Comparison of ENCODE assay signal across 1 cellular context in genomic region chr3:128338536-128339400, GRCh38.
TF ChIP-seq lines count a peak whose summit lies in the region.

No MANE protein-coding gene starts in this region.

TF ChIP-seq in HEK293, 187 proteins besides CTCF, POLR2A, EP300 and RAD21 (continued from another document and continues in another):
- no peak for TF ChIP-seq HIC1 (tag by site-specific recombination; IDR thresholded peaks at IDR 0.05)
- TF ChIP-seq ZBTB1 (tag by site-specific recombination; IDR thresholded peaks at IDR 0.05) = no peak
- TF ChIP-seq HOXC10 (CRISPR knock-in tag; IDR thresholded peaks at IDR 0.05) = no peak
- no peak for TF ChIP-seq ZNF302 (tag by site-specific recombination; IDR thresholded peaks at IDR 0.05; ENCODE audit: low read depth)
- TF ChIP-seq, protein P1, sequence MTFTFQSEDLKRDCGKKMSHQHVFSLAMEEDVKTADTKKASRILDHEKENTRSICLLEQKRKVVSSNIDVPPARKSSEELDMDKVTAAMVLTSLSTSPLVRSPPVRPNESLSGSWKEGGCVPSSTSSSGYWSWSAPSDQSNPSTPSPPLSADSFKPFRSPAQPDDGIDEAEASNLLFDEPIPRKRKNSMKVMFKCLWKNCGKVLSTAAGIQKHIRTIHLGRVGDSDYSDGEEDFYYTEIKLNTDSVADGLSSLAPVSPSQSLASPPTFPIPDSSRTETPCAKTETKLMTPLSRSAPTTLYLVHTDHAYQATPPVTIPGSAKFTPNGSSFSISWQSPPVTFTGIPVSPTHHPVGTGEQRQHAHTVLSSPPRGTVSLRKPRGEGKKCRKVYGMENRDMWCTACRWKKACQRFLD (tag by site-specific recombination; IDR thresholded peaks at IDR 0.05) = no peak
- TF ChIP-seq, protein P2, sequence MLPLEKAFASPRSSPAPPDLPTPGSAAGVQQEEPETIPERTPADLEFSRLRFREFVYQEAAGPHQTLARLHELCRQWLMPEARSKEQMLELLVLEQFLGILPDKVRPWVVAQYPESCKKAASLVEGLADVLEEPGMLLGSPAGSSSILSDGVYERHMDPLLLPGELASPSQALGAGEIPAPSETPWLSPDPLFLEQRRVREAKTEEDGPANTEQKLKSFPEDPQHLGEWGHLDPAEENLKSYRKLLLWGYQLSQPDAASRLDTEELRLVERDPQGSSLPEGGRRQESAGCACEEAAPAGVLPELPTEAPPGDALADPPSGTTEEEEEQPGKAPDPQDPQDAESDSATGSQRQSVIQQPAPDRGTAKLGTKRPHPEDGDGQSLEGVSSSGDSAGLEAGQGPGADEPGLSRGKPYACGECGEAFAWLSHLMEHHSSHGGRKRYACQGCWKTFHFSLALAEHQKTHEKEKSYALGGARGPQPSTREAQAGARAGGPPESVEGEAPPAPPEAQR (tag by site-specific recombination; IDR thresholded peaks at IDR 0.05) = no peak
- TF ChIP-seq SP7 (tag by site-specific recombination; IDR thresholded peaks at IDR 0.05) = no peak
- TF ChIP-seq, protein P3, sequence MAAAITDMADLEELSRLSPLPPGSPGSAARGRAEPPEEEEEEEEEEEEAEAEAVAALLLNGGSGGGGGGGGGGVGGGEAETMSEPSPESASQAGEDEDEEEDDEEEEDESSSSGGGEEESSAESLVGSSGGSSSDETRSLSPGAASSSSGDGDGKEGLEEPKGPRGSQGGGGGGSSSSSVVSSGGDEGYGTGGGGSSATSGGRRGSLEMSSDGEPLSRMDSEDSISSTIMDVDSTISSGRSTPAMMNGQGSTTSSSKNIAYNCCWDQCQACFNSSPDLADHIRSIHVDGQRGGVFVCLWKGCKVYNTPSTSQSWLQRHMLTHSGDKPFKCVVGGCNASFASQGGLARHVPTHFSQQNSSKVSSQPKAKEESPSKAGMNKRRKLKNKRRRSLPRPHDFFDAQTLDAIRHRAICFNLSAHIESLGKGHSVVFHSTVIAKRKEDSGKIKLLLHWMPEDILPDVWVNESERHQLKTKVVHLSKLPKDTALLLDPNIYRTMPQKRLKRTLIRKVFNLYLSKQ (tag by site-specific recombination; IDR thresholded peaks at IDR 0.05; ENCODE audit: borderline replicate concordance) = no peak
- no peak for TF ChIP-seq ZNF114 (tag by site-specific recombination; IDR thresholded peaks at IDR 0.05)
- peak; percentile 40; the same call in 1 of the 2 replicates for TF ChIP-seq IKZF3 (tag by site-specific recombination; IDR thresholded peaks at IDR 0.05)
- TF ChIP-seq ZBTB49 (tag by site-specific recombination; IDR thresholded peaks at IDR 0.05; ENCODE audit: low read depth) = no peak
- no peak for TF ChIP-seq ZNF37A (tag by site-specific recombination; IDR thresholded peaks at IDR 0.05)
- no peak for TF ChIP-seq ZNF529 (tag by site-specific recombination; IDR thresholded peaks at IDR 0.05; ENCODE audit: insufficient replicate concordance)
- TF ChIP-seq, protein P4, sequence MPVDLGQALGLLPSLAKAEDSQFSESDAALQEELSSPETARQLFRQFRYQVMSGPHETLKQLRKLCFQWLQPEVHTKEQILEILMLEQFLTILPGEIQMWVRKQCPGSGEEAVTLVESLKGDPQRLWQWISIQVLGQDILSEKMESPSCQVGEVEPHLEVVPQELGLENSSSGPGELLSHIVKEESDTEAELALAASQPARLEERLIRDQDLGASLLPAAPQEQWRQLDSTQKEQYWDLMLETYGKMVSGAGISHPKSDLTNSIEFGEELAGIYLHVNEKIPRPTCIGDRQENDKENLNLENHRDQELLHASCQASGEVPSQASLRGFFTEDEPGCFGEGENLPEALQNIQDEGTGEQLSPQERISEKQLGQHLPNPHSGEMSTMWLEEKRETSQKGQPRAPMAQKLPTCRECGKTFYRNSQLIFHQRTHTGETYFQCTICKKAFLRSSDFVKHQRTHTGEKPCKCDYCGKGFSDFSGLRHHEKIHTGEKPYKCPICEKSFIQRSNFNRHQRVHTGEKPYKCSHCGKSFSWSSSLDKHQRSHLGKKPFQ (tag by site-specific recombination; IDR thresholded peaks at IDR 0.05) = no peak
- peak; percentile 68 for TF ChIP-seq FEZF1 (tag by site-specific recombination; IDR thresholded peaks at IDR 0.05)
- no peak; the same call in 1 of the 2 replicates for TF ChIP-seq OSR2 (tag by site-specific recombination; IDR thresholded peaks at IDR 0.05)
- TF ChIP-seq ZFP3 (tag by site-specific recombination; IDR thresholded peaks at IDR 0.05; ENCODE audit: low read depth) = no peak
- no peak for TF ChIP-seq ZNF324 (tag by site-specific recombination; IDR thresholded peaks at IDR 0.05)
- no peak for TF ChIP-seq GLI2 (tag by site-specific recombination; IDR thresholded peaks at IDR 0.05; ENCODE audit: borderline replicate concordance, low read depth)
- TF ChIP-seq ZSCAN23 (tag by site-specific recombination; IDR thresholded peaks at IDR 0.05) = no peak
- TF ChIP-seq HOXD13 (CRISPR knock-in tag; IDR thresholded peaks at IDR 0.05; ENCODE audit: borderline replicate concordance) = no peak
- TF ChIP-seq, protein P5, sequence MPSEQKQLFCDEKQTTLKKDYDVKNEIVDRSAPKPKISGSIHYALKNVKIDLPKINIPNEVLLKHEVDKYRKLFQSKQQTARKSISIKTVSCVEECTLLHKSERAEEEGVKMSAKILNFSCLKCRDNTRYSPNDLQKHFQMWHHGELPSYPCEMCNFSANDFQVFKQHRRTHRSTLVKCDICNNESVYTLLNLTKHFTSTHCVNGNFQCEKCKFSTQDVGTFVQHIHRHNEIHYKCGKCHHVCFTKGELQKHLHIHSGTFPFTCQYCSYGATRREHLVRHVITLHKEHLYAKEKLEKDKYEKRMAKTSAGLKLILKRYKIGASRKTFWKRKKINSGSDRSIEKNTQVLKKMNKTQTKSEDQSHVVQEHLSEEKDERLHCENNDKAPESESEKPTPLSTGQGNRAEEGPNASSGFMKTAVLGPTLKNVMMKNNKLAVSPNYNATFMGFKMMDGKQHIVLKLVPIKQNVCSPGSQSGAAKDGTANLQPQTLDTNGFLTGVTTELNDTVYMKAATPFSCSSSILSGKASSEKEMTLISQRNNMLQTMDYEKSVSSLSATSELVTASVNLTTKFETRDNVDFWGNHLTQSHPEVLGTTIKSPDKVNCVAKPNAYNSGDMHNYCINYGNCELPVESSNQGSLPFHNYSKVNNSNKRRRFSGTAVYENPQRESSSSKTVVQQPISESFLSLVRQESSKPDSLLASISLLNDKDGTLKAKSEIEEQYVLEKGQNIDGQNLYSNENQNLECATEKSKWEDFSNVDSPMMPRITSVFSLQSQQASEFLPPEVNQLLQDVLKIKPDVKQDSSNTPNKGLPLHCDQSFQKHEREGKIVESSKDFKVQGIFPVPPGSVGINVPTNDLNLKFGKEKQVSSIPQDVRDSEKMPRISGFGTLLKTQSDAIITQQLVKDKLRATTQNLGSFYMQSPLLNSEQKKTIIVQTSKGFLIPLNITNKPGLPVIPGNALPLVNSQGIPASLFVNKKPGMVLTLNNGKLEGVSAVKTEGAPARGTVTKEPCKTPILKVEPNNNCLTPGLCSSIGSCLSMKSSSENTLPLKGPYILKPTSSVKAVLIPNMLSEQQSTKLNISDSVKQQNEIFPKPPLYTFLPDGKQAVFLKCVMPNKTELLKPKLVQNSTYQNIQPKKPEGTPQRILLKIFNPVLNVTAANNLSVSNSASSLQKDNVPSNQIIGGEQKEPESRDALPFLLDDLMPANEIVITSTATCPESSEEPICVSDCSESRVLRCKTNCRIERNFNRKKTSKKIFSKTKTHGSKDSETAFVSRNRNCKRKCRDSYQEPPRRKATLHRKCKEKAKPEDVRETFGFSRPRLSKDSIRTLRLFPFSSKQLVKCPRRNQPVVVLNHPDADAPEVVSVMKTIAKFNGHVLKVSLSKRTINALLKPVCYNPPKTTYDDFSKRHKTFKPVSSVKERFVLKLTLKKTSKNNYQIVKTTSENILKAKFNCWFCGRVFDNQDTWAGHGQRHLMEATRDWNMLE (tag by site-specific recombination; conservative IDR thresholded peaks at IDR 0.05; ENCODE audit: low read depth) = no peak
- TF ChIP-seq ZBTB20 (tag by site-specific recombination; IDR thresholded peaks at IDR 0.05) = no peak
- no peak for TF ChIP-seq ZNF510 (tag by site-specific recombination; IDR thresholded peaks at IDR 0.05; ENCODE audit: insufficient replicate concordance)
- 0 out of 2 replicates have a peak, but pooled peaks have one; percentile 21 for TF ChIP-seq PRDM1 (tag by site-specific recombination; IDR thresholded peaks at IDR 0.05)
- no peak for TF ChIP-seq ZXDB (tag by site-specific recombination; IDR thresholded peaks at IDR 0.05)
- no peak for TF ChIP-seq ZNF121 (tag by site-specific recombination; IDR thresholded peaks at IDR 0.05)
- no peak for TF ChIP-seq ZNF138 (tag by site-specific recombination; IDR thresholded peaks at IDR 0.05; ENCODE audit: borderline replicate concordance)
- TF ChIP-seq, protein P6, sequence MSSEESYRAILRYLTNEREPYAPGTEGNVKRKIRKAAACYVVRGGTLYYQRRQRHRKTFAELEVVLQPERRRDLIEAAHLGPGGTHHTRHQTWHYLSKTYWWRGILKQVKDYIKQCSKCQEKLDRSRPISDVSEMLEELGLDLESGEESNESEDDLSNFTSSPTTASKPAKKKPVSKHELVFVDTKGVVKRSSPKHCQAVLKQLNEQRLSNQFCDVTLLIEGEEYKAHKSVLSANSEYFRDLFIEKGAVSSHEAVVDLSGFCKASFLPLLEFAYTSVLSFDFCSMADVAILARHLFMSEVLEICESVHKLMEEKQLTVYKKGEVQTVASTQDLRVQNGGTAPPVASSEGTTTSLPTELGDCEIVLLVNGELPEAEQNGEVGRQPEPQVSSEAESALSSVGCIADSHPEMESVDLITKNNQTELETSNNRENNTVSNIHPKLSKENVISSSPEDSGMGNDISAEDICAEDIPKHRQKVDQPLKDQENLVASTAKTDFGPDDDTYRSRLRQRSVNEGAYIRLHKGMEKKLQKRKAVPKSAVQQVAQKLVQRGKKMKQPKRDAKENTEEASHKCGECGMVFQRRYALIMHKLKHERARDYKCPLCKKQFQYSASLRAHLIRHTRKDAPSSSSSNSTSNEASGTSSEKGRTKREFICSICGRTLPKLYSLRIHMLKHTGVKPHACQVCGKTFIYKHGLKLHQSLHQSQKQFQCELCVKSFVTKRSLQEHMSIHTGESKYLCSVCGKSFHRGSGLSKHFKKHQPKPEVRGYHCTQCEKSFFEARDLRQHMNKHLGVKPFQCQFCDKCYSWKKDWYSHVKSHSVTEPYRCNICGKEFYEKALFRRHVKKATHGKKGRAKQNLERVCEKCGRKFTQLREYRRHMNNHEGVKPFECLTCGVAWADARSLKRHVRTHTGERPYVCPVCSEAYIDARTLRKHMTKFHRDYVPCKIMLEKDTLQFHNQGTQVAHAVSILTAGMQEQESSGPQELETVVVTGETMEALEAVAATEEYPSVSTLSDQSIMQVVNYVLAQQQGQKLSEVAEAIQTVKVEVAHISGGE (tag by site-specific recombination; conservative IDR thresholded peaks at IDR 0.05; ENCODE audit: low read depth) = no peak
- no peak for TF ChIP-seq MZF1 (tag by site-specific recombination; IDR thresholded peaks at IDR 0.05; ENCODE audit: borderline replicate concordance)
- TF ChIP-seq ZNF707 (tag by site-specific recombination; IDR thresholded peaks at IDR 0.05) = no peak
- no peak for TF ChIP-seq YY2 (tag by site-specific recombination; IDR thresholded peaks at IDR 0.05)
- no peak for TF ChIP-seq ZNF549 (tag by site-specific recombination; IDR thresholded peaks at IDR 0.05)
- TF ChIP-seq BCL6B (tag by site-specific recombination; IDR thresholded peaks at IDR 0.05) = peak; percentile 44; the same call in 1 of the 2 replicates
- TF ChIP-seq ZNF221 (tag by site-specific recombination; IDR thresholded peaks at IDR 0.05; ENCODE audit: borderline replicate concordance) = no peak
- peak; percentile 34; the same call in 1 of the 2 replicates for TF ChIP-seq GLIS1 (tag by site-specific recombination; IDR thresholded peaks at IDR 0.05)
- no peak for TF ChIP-seq MYNN (tag by site-specific recombination; IDR thresholded peaks at IDR 0.05; ENCODE audit: borderline replicate concordance)
- no peak for TF ChIP-seq ZNF311 (tag by site-specific recombination; IDR thresholded peaks at IDR 0.05; ENCODE audit: borderline replicate concordance)
- no peak for TF ChIP-seq YY1 (tag by site-specific recombination; IDR thresholded peaks at IDR 0.05)
- no peak for TF ChIP-seq ZNF624 (tag by site-specific recombination; IDR thresholded peaks at IDR 0.05)
- no peak for TF ChIP-seq ZNF266 (tag by site-specific recombination; IDR thresholded peaks at IDR 0.05; ENCODE audit: low read depth)
